1 cellular context compared by ENCODE assay signal in genomic region chr2:235706496-235706895, GRCh38.
TF ChIP-seq lines count a peak whose summit lies in the region.

No MANE protein-coding gene starts in this region.

TF ChIP-seq in HCT116, 20 proteins besides CTCF, POLR2A, EP300 and RAD21 (continued from another document):
- TF ChIP-seq REST (IDR thresholded peaks at IDR 0.05; ENCODE audit: low read depth) (no peak), ELF1 (IDR thresholded peaks at IDR 0.05; ENCODE audit: borderline replicate concordance, low read depth) (no peak), JUND (IDR thresholded peaks at IDR 0.05) (no peak), ZFX (IDR thresholded peaks at IDR 0.05) (no peak), CBX3 (IDR thresholded peaks at IDR 0.05; ENCODE audit: low read depth) (no peak), EZH2 (IDR thresholded peaks at IDR 0.05) (no peak)
